16 cellular contexts compared by ENCODE assay signal in the genomic region with DNA sequence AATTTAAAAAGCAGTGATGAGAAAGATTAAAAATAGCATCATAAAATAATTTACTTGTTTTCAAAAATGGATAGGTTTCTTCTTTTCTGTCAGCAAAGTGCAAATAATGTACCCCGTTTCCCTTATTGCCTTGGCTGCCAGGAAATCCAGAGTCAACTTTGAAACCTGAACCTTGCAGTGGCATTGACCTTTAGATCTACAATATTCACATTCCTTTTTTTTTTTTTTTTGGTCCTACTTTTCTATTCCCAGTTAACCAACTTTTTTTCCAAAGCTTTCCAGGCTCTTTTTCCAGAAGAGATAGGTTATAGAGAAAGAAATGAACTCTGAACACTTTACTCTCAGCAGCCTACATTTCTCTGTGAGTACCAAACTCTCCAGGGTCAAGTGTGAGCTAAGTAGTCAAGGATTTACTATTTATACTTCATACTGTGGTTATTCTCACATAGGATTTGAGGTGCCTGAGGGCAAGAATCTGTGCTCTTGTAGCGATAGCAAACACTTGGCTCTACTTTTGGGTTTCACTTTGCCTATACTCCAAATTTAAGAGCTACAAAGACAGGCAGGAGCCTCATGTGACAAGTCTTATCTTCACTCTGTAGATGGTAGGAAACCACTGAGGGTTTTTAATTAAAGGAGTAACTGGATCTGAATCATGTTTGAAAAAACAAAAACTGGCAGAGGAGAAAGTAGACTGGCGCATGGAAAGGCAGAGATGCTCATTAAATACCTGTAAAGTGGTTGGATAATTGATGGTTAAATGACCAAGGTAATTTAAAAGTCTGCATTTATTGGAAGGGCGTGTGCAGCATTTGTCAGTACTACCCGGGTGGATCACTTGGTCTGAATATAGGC.
DNase-seq lines count a peak whose midpoint lies in the region; ATAC-seq and TF ChIP-seq lines count a peak whose summit lies in the region.
"Had no signal": no experiment of that assay in that cellular context is flagged by ENCODE, and none has a peak within 500 bp of the region (broad histone marks: within the 10 kb centered on the region; RNA-seq: fewer than 3 reads in every experiment).

No MANE protein-coding gene starts in this region.

- H3F3A ChIP-seq in SK-N-SH (replicated peaks; ENCODE audit: insufficient read depth), result no peaks in the 10 kb centered on the region

- WGBS in body of pancreas, 2 donors, result 28 to 44% methylated on average over 5 of the region's 5 CpGs
- WGBS in right lobe of liver (ENCODE audit: insufficient coverage, low coverage, low lambda C conversion rate, missing lambda C conversion rate), result 25% methylated on average over 5 of the region's 5 CpGs
- WGBS in SK-N-SH (ENCODE audit: low lambda C conversion rate), result 73% methylated on average over 5 of the region's 5 CpGs

- H3K4me3 ChIP-seq in body of pancreas (no peak overlapping the region), right lobe of liver (peak overlapping the region in 2 of 3 donors; percentile 25 to 36), SK-N-SH (ENCODE audit: low read depth in 2 of 2, low read length in 1 of 2) (no peak overlapping the region), uterus (no peak overlapping the region)
- H3K4me3 ChIP-seq: suprapubic skin had no signal

- no peak for TF ChIP-seq CTCF in body of pancreas (IDR thresholded peaks at IDR 0.05)
- no peak for TF ChIP-seq CTCF in right lobe of liver (IDR thresholded peaks at IDR 0.05)
- TF ChIP-seq CTCF in SK-N-SH (IDR thresholded peaks at IDR 0.05), result no peak
- TF ChIP-seq CTCF in uterus (IDR thresholded peaks at IDR 0.05), result no peak

- no peak for TF ChIP-seq RAD21 in SK-N-SH (IDR thresholded peaks at IDR 0.05; ENCODE audit: low read length)

- CTCF ChIA-PET in SK-N-SH (lab: Yijun Ruan, JAX), result interaction anchor here (1.4 kb wide), 1 partner anchor 113 kb away, joined by 3 read pairs; no protein-coding TSS in a partner anchor

- no peak overlapping the region for H2AFZ ChIP-seq in SK-N-SH (ENCODE audit: low read depth)

- H3K27me3 ChIP-seq in body of pancreas (no peaks in the 10 kb centered on the region), right lobe of liver (no peaks in the 10 kb centered on the region), SK-N-SH (ENCODE audit: insufficient read depth) (no peaks in the 10 kb centered on the region), uterus (no peaks in the 10 kb centered on the region)

- H3K9me2 ChIP-seq in SK-N-SH, result no peaks in the 10 kb centered on the region

- H3K9ac ChIP-seq in SK-N-SH, result no peak overlapping the region

- in situ Hi-C loops in Caki2 (cut with HindIII; ENCODE audit: low pct_unique_long_range_greater_than_20kb, low sequenced_read_pairs), result no loop called here

- H3K79me2 ChIP-seq in SK-N-SH (ENCODE audit: insufficient read depth), result no peaks in the 10 kb centered on the region

- peak overlapping the region; percentile 6 to 89 (median 87) for H3K27ac ChIP-seq in body of pancreas
- H3K27ac ChIP-seq in right lobe of liver, result peak overlapping the region; percentile 12 to 95 (median 49)
- H3K27ac ChIP-seq in SK-N-SH (ENCODE audit: low read depth in 2 of 2, low read length in 1 of 2), result no peak overlapping the region
- no peak overlapping the region for H3K27ac ChIP-seq in uterus
- H3K27ac ChIP-seq: suprapubic skin had no signal

- no peak for TF ChIP-seq EP300 in SK-N-SH (IDR thresholded peaks at IDR 0.05; ENCODE audit: borderline replicate concordance in 1 of 2, low read depth in 1 of 2, low read length in 1 of 2)

- peaks cover 72% of the 10 kb centered on the region for H3K4me1 ChIP-seq in body of pancreas
- peaks cover 0 to 31% (median 13%) of the 10 kb centered on the region in 4 donors for H3K4me1 ChIP-seq in right lobe of liver
- 0 out of 4 replicates have a peak, but pooled peaks cover 0 to 6% of the 10 kb centered on the region in 2 experiments for H3K4me1 ChIP-seq in SK-N-SH (ENCODE audit: control insufficient read depth in 1 of 2, insufficient read depth in 2 of 2, low read depth in 1 of 2, low read length in 1 of 2)
- no peaks in the 10 kb centered on the region for H3K4me1 ChIP-seq in uterus

- H3K9me3 ChIP-seq in body of pancreas (no peaks in the 10 kb centered on the region), right lobe of liver (no peaks in the 10 kb centered on the region), SK-N-SH (no peaks in the 10 kb centered on the region), uterus (no peaks in the 10 kb centered on the region)
- H3K9me3 ChIP-seq: suprapubic skin had no signal

- ATAC-seq in body of pancreas (no peak), right lobe of liver (peak in 3 of 4 donors; percentile 20 to 34 (median 24)), GM18907 (IDR thresholded peaks at IDR 0.05; ENCODE audit: unreplicated experiment) (no peak)
- ATAC-seq: Right ventricle myocardium inferior had no signal

- no peak overlapping the region for H3K4me2 ChIP-seq in SK-N-SH

- DNase-seq in Caki2 (ENCODE audit: low read depth) (peak; percentile 70), NCI-H1417 (lab: John Stamatoyannopoulos, UW) (peak; percentile 38 to 66 (median 40)), body of pancreas (no peak), right lobe of liver (peak in 1 of 3 donors; percentile 52), GM19240 (ENCODE audit: insufficient read length, low spot score) (no peak), SK-N-SH (no peak), uterus (no peak)
- DNase-seq: activated CD8-positive, alpha-beta memory T cell treated with anti-CD3 and anti-CD28 coated beads for 24 hours; activated effector memory CD4-positive, alpha-beta T cell treated with Interleukin-2 at 50 U/mL for 16 hours; DMS153; midbrain; NCI-H1092 treated with DMSO at 0.1 percent for 48 hours; NCI-H524 treated with DMSO at 0.1 percent for 48 hours had no signal

- intact Hi-C loops in body of pancreas (cut with DNase I) (no loop called here), right lobe of liver (cut with DNase I) (no loop called here), uterus (cut with DNase I; ENCODE audit: low total_unique reads) (no loop called here)

- POLR2A ChIA-PET in SK-N-SH (lab: Yijun Ruan, JAX), result no interaction called here

- H3K36me3 ChIP-seq in body of pancreas (replicated peaks in 1 of 2; ENCODE audit: insufficient read depth in 1 of 2, low read depth in 2 of 2) (no peaks in the 10 kb centered on the region), right lobe of liver (no peaks in the 10 kb centered on the region), SK-N-SH (replicated peaks in 1 of 2; ENCODE audit: control insufficient read depth in 1 of 2, insufficient read depth in 2 of 2, low read length in 1 of 2) (no peaks in the 10 kb centered on the region), uterus (no peaks in the 10 kb centered on the region)
- H3K36me3 ChIP-seq: suprapubic skin had no signal

- no peaks in the 10 kb centered on the region for H4K20me1 ChIP-seq in SK-N-SH (ENCODE audit: insufficient read depth)

- no peak for TF ChIP-seq POLR2A in body of pancreas (IDR thresholded peaks at IDR 0.05)
- TF ChIP-seq POLR2A in right lobe of liver (IDR thresholded peaks at IDR 0.05), result no peak
- TF ChIP-seq POLR2A in uterus (IDR thresholded peaks at IDR 0.05), result no peak

TF ChIP-seq in SK-N-SH, 30 proteins besides CTCF, POLR2A, EP300 and RAD21 (continues in another document):
- no peak for TF ChIP-seq GATA2 (CRISPR knock-in tag; IDR thresholded peaks at IDR 0.05)
- TF ChIP-seq SMC3 (IDR thresholded peaks at IDR 0.05; ENCODE audit: low read depth, low read length), result no peak
- no peak for TF ChIP-seq CHD2 (IDR thresholded peaks at IDR 0.05; ENCODE audit: low read length, partially characterized antibody)
- no peak for TF ChIP-seq YY1 (IDR thresholded peaks at IDR 0.05; ENCODE audit: low read depth)
- TF ChIP-seq, protein P1, sequence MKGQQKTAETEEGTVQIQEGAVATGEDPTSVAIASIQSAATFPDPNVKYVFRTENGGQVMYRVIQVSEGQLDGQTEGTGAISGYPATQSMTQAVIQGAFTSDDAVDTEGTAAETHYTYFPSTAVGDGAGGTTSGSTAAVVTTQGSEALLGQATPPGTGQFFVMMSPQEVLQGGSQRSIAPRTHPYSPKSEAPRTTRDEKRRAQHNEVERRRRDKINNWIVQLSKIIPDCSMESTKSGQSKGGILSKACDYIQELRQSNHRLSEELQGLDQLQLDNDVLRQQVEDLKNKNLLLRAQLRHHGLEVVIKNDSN (IDR thresholded peaks at IDR 0.05; ENCODE audit: borderline replicate concordance, low read depth), result no peak
- TF ChIP-seq TAF1 (IDR thresholded peaks at IDR 0.05; ENCODE audit: borderline replicate concordance, low read depth, low read length), result no peak
- TF ChIP-seq SIN3A (IDR thresholded peaks at IDR 0.05; ENCODE audit: borderline replicate concordance, low read depth, low read length), result no peak
- TF ChIP-seq FOXJ3 (CRISPR knock-in tag; IDR thresholded peaks at IDR 0.05), result no peak
- no peak for TF ChIP-seq REST (IDR thresholded peaks at IDR 0.05; ENCODE audit: low read depth, low read length)

Comparison
In these comparisons a context has a peak if more than half of its experiments do, and no peak if none do; other contexts are left out.
1. DNase-seq: peak in Caki2 (single experiment) and NCI-H1417 (3 of 3); none in body of pancreas (0 of 4), GM19240 (single experiment), SK-N-SH (single experiment) and uterus (0 of 2).
2. ATAC-seq: peak in right lobe of liver (3 of 4); none in body of pancreas (single experiment) and GM18907 (single experiment).
3. H3K27ac ChIP-seq: peak in body of pancreas (4 of 4) and right lobe of liver (3 of 3); none in SK-N-SH (0 of 2) and uterus (0 of 2).
4. H3K4me3 ChIP-seq: peak in right lobe of liver (2 of 3); none in body of pancreas (0 of 2), SK-N-SH (0 of 2) and uterus (0 of 2).